15 cellular contexts compared by ENCODE assay signal in the genomic region with DNA sequence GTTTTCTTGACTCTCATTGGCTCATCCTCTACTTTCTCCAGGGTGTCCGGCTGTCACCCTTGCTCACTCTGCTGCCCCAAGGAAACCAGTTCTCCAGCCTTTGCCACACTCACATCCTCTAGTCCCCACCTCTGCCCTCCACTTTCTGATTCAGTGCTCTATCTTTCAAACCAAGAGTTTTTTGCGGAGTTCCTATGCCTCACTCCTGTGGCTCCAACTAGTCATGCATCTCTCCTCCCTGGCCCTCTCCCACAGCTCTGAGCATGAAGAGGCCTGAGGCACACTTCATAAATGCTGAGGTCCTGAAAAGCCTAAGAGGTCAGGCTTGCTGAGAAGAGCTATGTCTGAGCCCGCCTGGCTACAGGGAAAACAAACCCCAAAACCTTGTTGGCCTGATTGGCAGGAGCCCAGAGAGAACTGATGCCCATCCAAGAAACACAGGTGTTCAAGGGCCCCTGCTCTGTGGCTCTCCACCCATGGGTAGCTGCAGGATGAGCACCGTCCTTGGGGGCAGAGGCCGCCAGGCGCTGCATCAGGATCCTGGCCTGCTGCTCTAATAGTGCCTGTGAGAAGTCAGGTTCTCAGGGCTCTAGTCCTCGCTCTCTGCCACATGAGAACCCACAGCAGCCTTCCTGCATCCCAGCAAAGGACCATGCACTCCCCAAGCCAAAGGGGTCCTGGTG. TPM values are rescaled to one million over a fixed set of nuclear protein-coding genes. Genes with fewer than 3 reads are reported as not detected.
DNase-seq lines count a peak whose midpoint lies in the region; ATAC-seq and TF ChIP-seq lines count a peak whose summit lies in the region.
"Had no signal": no experiment of that assay in that cellular context is flagged by ENCODE, and none has a peak within 500 bp of the region (broad histone marks: within the 10 kb centered on the region; RNA-seq: fewer than 3 reads in every experiment).

No MANE protein-coding gene starts in this region.

- H3K4me3 ChIP-seq in dorsolateral prefrontal cortex (no peak overlapping the region), lower lobe of right lung (no peak overlapping the region), thyroid gland (replicated peaks in 1 of 3) (no peak overlapping the region)

- no peak for TF ChIP-seq POLR2A in thyroid gland (IDR thresholded peaks at IDR 0.05)

- H3K9me3 ChIP-seq in lower lobe of right lung (no peaks in the 10 kb centered on the region), thyroid gland (no peaks in the 10 kb centered on the region)

- H3K27me3 ChIP-seq in dorsolateral prefrontal cortex, result no peaks in the 10 kb centered on the region
- no peaks in the 10 kb centered on the region for H3K27me3 ChIP-seq in lower lobe of right lung (ENCODE audit: low read depth)
- no peaks in the 10 kb centered on the region for H3K27me3 ChIP-seq in thyroid gland

- H3K27ac ChIP-seq in dorsolateral prefrontal cortex (peak overlapping the region in 47 of 59 donors; percentile 4 to 81 (median 55)), lower lobe of right lung (peak overlapping the region; percentile 58), thyroid gland (peak overlapping the region; percentile 63 to 89 (median 88))

- TF ChIP-seq CTCF in dorsolateral prefrontal cortex (IDR thresholded peaks at IDR 0.05 in 54 of 56, conservative IDR thresholded peaks at IDR 0.05 in 2 of 56; ENCODE audit: low read depth in 1 of 56, partially characterized antibody in 56 of 56) (no peak), lower lobe of right lung (IDR thresholded peaks at IDR 0.05) (no peak), thyroid gland (IDR thresholded peaks at IDR 0.05) (no peak)

- peaks cover 55% of the 10 kb centered on the region for H3K4me1 ChIP-seq in lower lobe of right lung
- peaks cover 28 to 67% of the 10 kb centered on the region in 2 donors for H3K4me1 ChIP-seq in thyroid gland

- DNase-seq in NCI-H2029 (lab: John Stamatoyannopoulos, UW) (peak; percentile 9), NCI-H2029 treated with DMSO at 0.1 percent for 48 hours (lab: John Stamatoyannopoulos, UW) (no peak), dorsolateral prefrontal cortex (peak in 5 of 10 donors; percentile 8 to 28 (median 25)), lower lobe of right lung (peak; percentile 32), thyroid gland (peak; percentile 79), NCI-H526 (lab: John Stamatoyannopoulos, UW) (no peak), AG08396 (ENCODE audit: low spot score) (no peak)
- DNase-seq: 8988T; activated CD4-positive, alpha-beta T cell treated with anti-CD3 and anti-CD28 coated beads, Interleukin-2, amount 50 U/mL, for 1 hour; CD8-positive, alpha-beta T cell; naive B cell; NCI-H524; stimulated activated CD4-positive, alpha-beta T cell treated with anti-CD3 and anti-CD28 coated beads, Interleukin-4, amount 100 ng/mL, for 4 hours; stimulated activated naive CD4-positive, alpha-beta T cell treated with Interleukin-2 at 50 U/mL for 16 hours had no signal

- no peak for ATAC-seq in lower lobe of right lung
- ATAC-seq in HG03571 (IDR thresholded peaks at IDR 0.05; ENCODE audit: unreplicated experiment), result no peak
- ATAC-seq: CD8-positive, alpha-beta T cell had no signal

- no peaks in the 10 kb centered on the region for H3K36me3 ChIP-seq in lower lobe of right lung
- no peaks in the 10 kb centered on the region for H3K36me3 ChIP-seq in thyroid gland

- WGBS in thyroid gland, 2 donors, result 40 to 46% methylated on average over 2 to 3 of the region's 7 CpGs

- intact Hi-C loops in dorsolateral prefrontal cortex (cut with DNase I) (no loop called here), lower lobe of right lung (cut with DNase I) (no loop called here), thyroid gland (cut with DNase I) (no loop called here)

RNA-seq across cellular contexts. Expression of gene HS1BP3, which starts 42.1 kb away (rescaled TPM):
- total RNA-seq in dorsolateral prefrontal cortex (10 to 100 TPM; 18.3 to 36.0 (median 26.0) TPM), lower lobe of right lung (39.9 TPM), thyroid gland (10 to 100 TPM; 30.8 to 42.7 (median 41.7) TPM)

RNA-seq across cellular contexts. Expression of gene GDF7, which starts 58.1 kb away (rescaled TPM):
- total RNA-seq in dorsolateral prefrontal cortex (10 to 100 TPM in 2 of 120 experiments, 1 to 10 TPM in 117, under 1 TPM in 1; 0.95 to 12.5 (median 4.1) TPM), lower lobe of right lung (0.62 TPM), thyroid gland (under 1 TPM; under 0.01 to 0.42 (median 0.13) TPM)

Comparison
In these comparisons a context has a peak if more than half of its experiments do, and no peak if none do; other contexts are left out.
1. DNase-seq: peak in NCI-H2029 (single experiment), lower lobe of right lung (single experiment) and thyroid gland (2 of 2); none in NCI-H2029 treated with DMSO at 0.1 percent for 48 hours (single experiment), NCI-H526 (0 of 2) and AG08396 (single experiment).
2. Peak in every context shown above with its lines, with median percentiles within 50 percentile points of each other: H3K27ac ChIP-seq.